Comparison of ENCODE assay signal across 8 cellular contexts in the genomic region with DNA sequence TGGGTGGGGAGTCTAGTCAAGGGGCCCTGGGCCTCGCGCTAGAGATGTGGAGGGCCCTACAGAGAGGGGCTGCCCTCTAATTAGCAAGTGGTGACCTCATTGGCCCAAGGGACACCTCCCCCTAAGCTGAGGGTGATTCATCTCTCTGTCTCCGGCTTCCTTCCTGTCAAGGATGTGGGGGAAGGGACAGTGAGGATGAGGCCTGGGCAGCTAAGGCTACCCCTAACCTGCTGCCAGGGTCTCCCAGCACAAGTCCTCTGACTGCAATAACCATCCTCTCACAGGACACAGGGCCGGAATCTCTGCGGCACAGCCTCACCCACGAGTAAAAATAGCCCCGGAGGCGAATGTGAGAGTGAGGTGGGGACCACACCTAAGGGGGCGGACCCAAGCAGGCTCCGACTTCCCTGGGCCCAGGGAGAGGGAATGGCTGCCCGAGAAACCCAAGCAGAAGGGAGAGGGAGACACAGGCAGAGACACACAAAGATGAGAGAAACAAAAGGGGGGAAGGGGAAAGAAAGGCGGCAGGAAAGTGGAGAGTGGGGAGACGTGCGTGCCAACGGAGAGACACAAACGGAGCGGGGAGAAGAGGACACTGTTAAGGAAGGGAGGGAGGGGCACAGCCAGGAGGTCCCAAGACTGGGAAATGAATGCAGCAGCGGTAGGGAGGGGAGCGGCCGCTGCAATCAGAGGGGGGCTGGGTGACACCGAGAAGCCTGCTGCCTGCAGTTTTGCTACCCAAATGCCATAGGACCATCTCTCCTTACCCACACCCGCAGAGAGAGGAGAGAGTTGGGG. TPM values are rescaled to one million over a fixed set of nuclear protein-coding genes. Genes with fewer than 3 reads are reported as not detected.
DNase-seq lines count a peak whose midpoint lies in the region; ATAC-seq and TF ChIP-seq lines count a peak whose summit lies in the region.

No MANE protein-coding gene starts in this region.

- H3K27ac Mint-ChIP-seq in activated B cell treated with CpG ODN at 0.5 μM for 24 hours: peak overlapping the region; percentile 94
- peak overlapping the region; percentile 93 for H3K27ac Mint-ChIP-seq in stimulated activated naive B cell treated with anti-CD40 and anti-IgM and Interleukin-4, amounts not matched to agents 10 μg/mL and 1 μg/mL and 100 μg/mL, for 72 hours

- peaks cover 10% of the 10 kb centered on the region for H3K4me1 ChIP-seq in colonic mucosa
- H3K4me1 ChIP-seq in right lobe of liver: peaks cover 0 to 38% (median 5%) of the 10 kb centered on the region in 4 donors

- H3K27me3 Mint-ChIP-seq in activated B cell treated with CpG ODN at 0.5 μM for 24 hours: no peaks in the 10 kb centered on the region
- no peaks in the 10 kb centered on the region for H3K27me3 Mint-ChIP-seq in stimulated activated naive B cell treated with anti-CD40 and anti-IgM and Interleukin-4, amounts not matched to agents 10 μg/mL and 1 μg/mL and 100 μg/mL, for 72 hours

- peaks cover 58% of the 10 kb centered on the region for H3K36me3 Mint-ChIP-seq in activated B cell treated with CpG ODN at 0.5 μM for 24 hours (ENCODE audit: low read depth)
- H3K36me3 Mint-ChIP-seq in stimulated activated naive B cell treated with anti-CD40 and anti-IgM and Interleukin-4, amounts not matched to agents 10 μg/mL and 1 μg/mL and 100 μg/mL, for 72 hours: peaks cover 33 to 47% of the 10 kb centered on the region in 2 donors

- no peaks in the 10 kb centered on the region for H3K9me3 Mint-ChIP-seq in activated B cell treated with CpG ODN at 0.5 μM for 24 hours
- H3K9me3 Mint-ChIP-seq in stimulated activated naive B cell treated with anti-CD40 and anti-IgM and Interleukin-4, amounts not matched to agents 10 μg/mL and 1 μg/mL and 100 μg/mL, for 72 hours: no peaks in the 10 kb centered on the region

- H3K9me3 ChIP-seq in colonic mucosa (no peaks in the 10 kb centered on the region), right lobe of liver (no peaks in the 10 kb centered on the region)

- H3K4me3 Mint-ChIP-seq in activated B cell treated with CpG ODN at 0.5 μM for 24 hours: peak overlapping the region; percentile 92
- peak overlapping the region; percentile 94 to 98 for H3K4me3 Mint-ChIP-seq in stimulated activated naive B cell treated with anti-CD40 and anti-IgM and Interleukin-4, amounts not matched to agents 10 μg/mL and 1 μg/mL and 100 μg/mL, for 72 hours

- H3K36me3 ChIP-seq in colonic mucosa: peaks cover 14% of the 10 kb centered on the region
- H3K36me3 ChIP-seq in right lobe of liver: peaks cover 8 to 34% (median 15%) of the 10 kb centered on the region in 4 donors

- H3K4me1 Mint-ChIP-seq in activated B cell treated with CpG ODN at 0.5 μM for 24 hours: peaks cover 72% of the 10 kb centered on the region
- H3K4me1 Mint-ChIP-seq in stimulated activated naive B cell treated with anti-CD40 and anti-IgM and Interleukin-4, amounts not matched to agents 10 μg/mL and 1 μg/mL and 100 μg/mL, for 72 hours: peaks cover 49 to 72% of the 10 kb centered on the region in 2 donors

- H3K4me3 ChIP-seq in colonic mucosa (peak overlapping the region; percentile 74), right lobe of liver (peak overlapping the region; percentile 58 to 74 (median 71))

- peak overlapping the region; percentile 95 to 100 for H3K9ac ChIP-seq in colonic mucosa (ENCODE audit: low read depth in 2 of 2, low read length in 2 of 2)

- intact Hi-C loops in activated B cell treated with CpG ODN at 0.5 μM for 24 hours (cut with micrococcal nuclease): loop anchor here (5.0 to 10.0 kb wide), 2 partner anchors 113 to 240 kb away; partner anchors contain the start of genes MICB and PRRC2A
- intact Hi-C loops in colonic mucosa (cut with DNase I): loop anchor here (5.0 kb wide), 1 partner anchor 33 kb away; the partner anchor contains the start of gene ABHD16A
- intact Hi-C loops in right lobe of liver (cut with DNase I): no loop called here

- ATAC-seq in GM18502 (IDR thresholded peaks at IDR 0.05; ENCODE audit: poor library complexity, unreplicated experiment) (peak; percentile 35), activated B cell treated with CpG ODN at 0.5 μM for 24 hours (ENCODE audit: low read depth) (peak; percentile 36), right lobe of liver (peak in 2 of 4 donors; percentile 21 to 31)
- peak; percentile 17 to 24 for ATAC-seq in stimulated activated naive B cell treated with anti-CD40 and anti-IgM and Interleukin-4, amounts not matched to agents 10 μg/mL and 1 μg/mL and 100 μg/mL, for 72 hours (replicated peaks)

- H3K27me3 ChIP-seq in colonic mucosa (no peaks in the 10 kb centered on the region), right lobe of liver (no peaks in the 10 kb centered on the region)

- peak overlapping the region; percentile 86 for H3K27ac ChIP-seq in colonic mucosa
- H3K27ac ChIP-seq in right lobe of liver: peak overlapping the region; percentile 68 to 97 (median 74)

- no peak for TF ChIP-seq POLR2A in right lobe of liver (IDR thresholded peaks at IDR 0.05)

- DNase-seq in Kasumi-1 (lab: John Stamatoyannopoulos, UW) (peak; percentile 74 to 78), activated B cell treated with CpG ODN at 0.5 μM for 24 hours (peak; percentile 49), colonic mucosa (peak; percentile 83), right lobe of liver (peak in 2 of 3 donors; percentile 51 to 59), NCI-H524 (lab: John Stamatoyannopoulos, UW) (no peak), putamen (ENCODE audit: low spot score) (no peak)
- peak; percentile 50 for DNase-seq in stimulated activated naive B cell treated with anti-CD40 and anti-IgM and Interleukin-4, amounts not matched to agents 10 μg/mL and 1 μg/mL and 100 μg/mL, for 72 hours

- CTCF ChIA-PET in activated B cell treated with CpG ODN at 0.5 μM for 24 hours (lab: Charles Lee): interaction anchor here (0.7 to 2.8 kb wide), 4 partner anchors 85 to 96 kb away, joined by 3 to 9 read pairs (median 3); no protein-coding TSS in a partner anchor

- TF ChIP-seq CTCF in activated B cell treated with CpG ODN at 0.5 μM for 24 hours (IDR thresholded peaks at IDR 0.05): no peak
- TF ChIP-seq CTCF in colonic mucosa (IDR thresholded peaks at IDR 0.05): no peak
- TF ChIP-seq CTCF in right lobe of liver (IDR thresholded peaks at IDR 0.05): no peak

- POLR2A ChIA-PET in activated B cell treated with CpG ODN at 0.5 μM for 24 hours (lab: Charles Lee): interaction anchor here (0.5 to 7.5 kb wide), 23 partner anchors 7 to 1566 kb away, joined by 3 to 131 read pairs (median 5); partner anchors contain the start of genes ABCF1, ABHD16A, BAG6 and DDAH2

- 15% methylated on average over 17 of the region's 22 CpGs for WGBS in right lobe of liver (ENCODE audit: insufficient coverage, low coverage, low lambda C conversion rate, missing lambda C conversion rate)

RNA-seq across cellular contexts. Expression of gene CLIC1, which starts 1.4 kb away (rescaled TPM):
- total RNA-seq in activated B cell treated with CpG ODN at 0.5 μM for 24 hours (374 and 397 TPM in 2 replicates), colonic mucosa (100 to 1,000 TPM; 622 to 646 TPM), right lobe of liver (100 to 1,000 TPM in 1 of 6 experiments, 10 to 100 TPM in 5; 36.7 to 123 (median 62.0) TPM)

RNA-seq across cellular contexts. Expression of gene MSH5, which starts 4.9 kb away (rescaled TPM):
- total RNA-seq in activated B cell treated with CpG ODN at 0.5 μM for 24 hours (35.4 and 47.3 TPM in 2 replicates), colonic mucosa (10 to 100 TPM; 13.3 to 34.2 TPM), right lobe of liver (1 to 10 TPM; 3.2 to 8.5 (median 4.3) TPM)

RNA-seq across cellular contexts. Expression of gene DDAH2, which starts 5.8 kb away (rescaled TPM):
- 30.7 and 32.5 TPM in 2 replicates for total RNA-seq in activated B cell treated with CpG ODN at 0.5 μM for 24 hours
- 10 to 100 TPM; 92.1 to 98.7 TPM for total RNA-seq in colonic mucosa
- total RNA-seq in right lobe of liver: 10 to 100 TPM; 16.3 to 27.5 (median 19.1) TPM

RNA-seq across cellular contexts. Expression of gene MPIG6B, which starts 11.7 kb away (rescaled TPM):
- 0.12 TPM in 1 of 2 replicates, not detected in the other for total RNA-seq in activated B cell treated with CpG ODN at 0.5 μM for 24 hours
- total RNA-seq in colonic mucosa: under 1 TPM; 0.19 to 0.57 TPM
- total RNA-seq in right lobe of liver: under 1 TPM in 2 of 6 experiments, not detected in 4; 0.33 to 0.56 TPM

RNA-seq across cellular contexts. Expression of gene LY6G6C, which starts 13.4 kb away (rescaled TPM):
- total RNA-seq in activated B cell treated with CpG ODN at 0.5 μM for 24 hours (not detected in 2 replicates), colonic mucosa (1 to 10 TPM in 1 of 2 donors, not detected in 1; 2.3 TPM), right lobe of liver (not detected)

Comparison
In these comparisons a context has a peak if more than half of its experiments do, and no peak if none do; other contexts are left out.
1. DNase-seq: peak in Kasumi-1 (2 of 2), activated B cell treated with CpG ODN at 0.5 μM for 24 hours (single experiment), colonic mucosa (single experiment), right lobe of liver (2 of 3) and stimulated activated naive B cell treated with anti-CD40 and anti-IgM and Interleukin-4, amounts not matched to agents 10 μg/mL and 1 μg/mL and 100 μg/mL, for 72 hours (single experiment); none in NCI-H524 (0 of 2) and putamen (single experiment).
2. intact Hi-C loops: an anchor here in activated B cell treated with CpG ODN at 0.5 μM for 24 hours (5.0 to 10.0 kb wide) and colonic mucosa (5.0 kb wide); none called in right lobe of liver.